ENCODE assay signal across 2 cellular contexts in the genomic region with DNA sequence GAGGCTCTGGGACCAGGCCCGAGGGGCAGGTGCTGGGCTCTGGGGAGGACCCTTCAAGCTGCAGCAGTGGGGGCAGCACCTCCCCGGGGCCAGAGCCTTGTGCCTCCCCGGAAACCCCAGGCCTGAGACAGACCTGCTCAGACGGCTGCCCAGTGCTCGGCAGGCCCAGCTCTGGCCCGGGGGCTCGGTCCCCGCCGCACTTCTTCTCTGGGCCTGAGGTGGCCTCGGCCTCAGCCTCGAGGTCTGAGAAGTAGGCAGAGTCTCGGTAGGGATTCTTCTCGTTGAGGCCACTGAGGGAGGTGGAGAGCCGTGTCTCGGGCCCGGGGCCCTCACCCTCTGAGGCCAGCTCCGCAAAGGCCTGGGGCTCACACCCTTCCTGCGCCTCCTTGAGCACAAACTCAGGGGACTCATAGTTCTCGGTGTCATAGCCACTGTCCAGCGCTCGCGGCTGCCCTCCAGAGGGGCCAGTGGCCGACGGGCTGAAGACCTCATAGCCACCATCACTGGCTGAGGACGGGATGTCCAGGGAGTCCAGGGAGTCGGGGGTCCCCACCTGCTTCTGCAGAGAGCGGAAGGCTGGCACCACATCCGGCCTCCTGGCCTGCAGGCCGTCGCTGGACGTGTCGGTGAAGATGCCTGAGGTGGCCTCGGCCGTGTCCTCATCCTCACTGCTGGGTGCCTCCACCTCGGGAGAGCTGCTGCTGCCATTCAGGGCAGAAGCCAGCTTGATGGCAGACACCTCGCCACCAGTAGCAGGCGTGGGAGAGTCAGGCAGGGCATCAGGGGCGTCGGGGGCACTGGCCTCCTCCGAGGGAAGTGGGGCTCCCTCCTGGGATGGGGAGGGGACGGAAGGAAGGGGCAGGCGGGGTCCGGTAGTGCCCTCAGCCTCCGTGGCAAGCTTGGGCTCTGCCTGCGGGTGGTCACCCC.
TF ChIP-seq lines count a peak whose summit lies in the region.

No MANE protein-coding gene starts in this region.

TF ChIP-seq in GM23338, 12 proteins besides CTCF, POLR2A, EP300 and RAD21 (continues in another document):
- TF ChIP-seq ZNF331 (CRISPR knock-in tag; IDR thresholded peaks at IDR 0.05; ENCODE audit: low read depth) = no peak
- TF ChIP-seq, protein P1, sequence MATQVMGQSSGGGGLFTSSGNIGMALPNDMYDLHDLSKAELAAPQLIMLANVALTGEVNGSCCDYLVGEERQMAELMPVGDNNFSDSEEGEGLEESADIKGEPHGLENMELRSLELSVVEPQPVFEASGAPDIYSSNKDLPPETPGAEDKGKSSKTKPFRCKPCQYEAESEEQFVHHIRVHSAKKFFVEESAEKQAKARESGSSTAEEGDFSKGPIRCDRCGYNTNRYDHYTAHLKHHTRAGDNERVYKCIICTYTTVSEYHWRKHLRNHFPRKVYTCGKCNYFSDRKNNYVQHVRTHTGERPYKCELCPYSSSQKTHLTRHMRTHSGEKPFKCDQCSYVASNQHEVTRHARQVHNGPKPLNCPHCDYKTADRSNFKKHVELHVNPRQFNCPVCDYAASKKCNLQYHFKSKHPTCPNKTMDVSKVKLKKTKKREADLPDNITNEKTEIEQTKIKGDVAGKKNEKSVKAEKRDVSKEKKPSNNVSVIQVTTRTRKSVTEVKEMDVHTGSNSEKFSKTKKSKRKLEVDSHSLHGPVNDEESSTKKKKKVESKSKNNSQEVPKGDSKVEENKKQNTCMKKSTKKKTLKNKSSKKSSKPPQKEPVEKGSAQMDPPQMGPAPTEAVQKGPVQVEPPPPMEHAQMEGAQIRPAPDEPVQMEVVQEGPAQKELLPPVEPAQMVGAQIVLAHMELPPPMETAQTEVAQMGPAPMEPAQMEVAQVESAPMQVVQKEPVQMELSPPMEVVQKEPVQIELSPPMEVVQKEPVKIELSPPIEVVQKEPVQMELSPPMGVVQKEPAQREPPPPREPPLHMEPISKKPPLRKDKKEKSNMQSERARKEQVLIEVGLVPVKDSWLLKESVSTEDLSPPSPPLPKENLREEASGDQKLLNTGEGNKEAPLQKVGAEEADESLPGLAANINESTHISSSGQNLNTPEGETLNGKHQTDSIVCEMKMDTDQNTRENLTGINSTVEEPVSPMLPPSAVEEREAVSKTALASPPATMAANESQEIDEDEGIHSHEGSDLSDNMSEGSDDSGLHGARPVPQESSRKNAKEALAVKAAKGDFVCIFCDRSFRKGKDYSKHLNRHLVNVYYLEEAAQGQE (IDR thresholded peaks at IDR 0.05; ENCODE audit: unreplicated experiment) = no peak
- TF ChIP-seq NANOG (IDR thresholded peaks at IDR 0.05; ENCODE audit: borderline replicate concordance) = no peak
- TF ChIP-seq STAT1 (IDR thresholded peaks at IDR 0.05; ENCODE audit: unreplicated experiment) = no peak
- TF ChIP-seq CREB1 (CRISPR knock-in tag; IDR thresholded peaks at IDR 0.05; ENCODE audit: low read depth) = no peak
- TF ChIP-seq, protein P2, sequence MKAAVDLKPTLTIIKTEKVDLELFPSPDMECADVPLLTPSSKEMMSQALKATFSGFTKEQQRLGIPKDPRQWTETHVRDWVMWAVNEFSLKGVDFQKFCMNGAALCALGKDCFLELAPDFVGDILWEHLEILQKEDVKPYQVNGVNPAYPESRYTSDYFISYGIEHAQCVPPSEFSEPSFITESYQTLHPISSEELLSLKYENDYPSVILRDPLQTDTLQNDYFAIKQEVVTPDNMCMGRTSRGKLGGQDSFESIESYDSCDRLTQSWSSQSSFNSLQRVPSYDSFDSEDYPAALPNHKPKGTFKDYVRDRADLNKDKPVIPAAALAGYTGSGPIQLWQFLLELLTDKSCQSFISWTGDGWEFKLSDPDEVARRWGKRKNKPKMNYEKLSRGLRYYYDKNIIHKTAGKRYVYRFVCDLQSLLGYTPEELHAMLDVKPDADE (IDR thresholded peaks at IDR 0.05) = no peak
- TF ChIP-seq JUNB (IDR thresholded peaks at IDR 0.05; ENCODE audit: unreplicated experiment) = no peak

TF ChIP-seq in H1, 55 proteins besides CTCF, POLR2A, EP300 and RAD21:
- TF ChIP-seq PHF8 (conservative IDR thresholded peaks at IDR 0.05; ENCODE audit: low read depth, low read length) = no peak
- TF ChIP-seq CHD1 (IDR thresholded peaks at IDR 0.05; ENCODE audit: low read depth, low read length) = no peak
- no peak for TF ChIP-seq JUND (IDR thresholded peaks at IDR 0.05; ENCODE audit: low read length)
- TF ChIP-seq GTF2F1 (IDR thresholded peaks at IDR 0.05; ENCODE audit: borderline replicate concordance, low read depth, low read length) = no peak
- no peak for TF ChIP-seq CEBPB (IDR thresholded peaks at IDR 0.05; ENCODE audit: low read depth, low read length)
